In genomic region chr12:58176296-58176869, GRCh38 we compare ENCODE assay signal across 9 cellular contexts.
A peak's percentile ranks its signal among the peaks of the same experiment; 100 is the strongest.
DNase-seq lines count a peak whose midpoint lies in the region; ATAC-seq, FAIRE-seq and TF ChIP-seq lines count a peak whose summit lies in the region.
"Had no signal": no experiment of that assay in that cellular context is flagged by ENCODE, and none has a peak within 500 bp of the region (broad histone marks: within the 10 kb centered on the region; RNA-seq: fewer than 3 reads in every experiment).

No MANE protein-coding gene starts in this region.

- H3K27me3 ChIP-seq in RWPE2 (ENCODE audit: insufficient read depth, poor library complexity, severe bottlenecking) (no peaks in the 10 kb centered on the region), transverse colon (no peaks in the 10 kb centered on the region)
- H3K27me3 ChIP-seq: thyroid gland had no signal

- TF ChIP-seq CTCF in D721Med (IDR thresholded peaks at IDR 0.05; ENCODE audit: insufficient read depth, missing control alignments) (peak; percentile 61), HFF-Myc (IDR thresholded peaks at IDR 0.05; ENCODE audit: low read depth, low read length, missing control alignments) (peak; percentile 59), RWPE2 (IDR thresholded peaks at IDR 0.05; ENCODE audit: poor library complexity, severe bottlenecking) (peak; percentile 42), transverse colon (IDR thresholded peaks at IDR 0.05) (peak in 3 of 5 experiments; percentile 25 to 60 (median 59))

- no peak overlapping the region for H3K27ac ChIP-seq in RWPE2 (ENCODE audit: poor library complexity, severe bottlenecking)
- no peak overlapping the region for H3K27ac ChIP-seq in transverse colon
- H3K27ac ChIP-seq: thyroid gland had no signal

- no peak for FAIRE-seq in D721Med (lab: Jason Lieb, UNC)

- 0 out of 3 replicates have a peak, but pooled peaks have one; percentile 48 for ATAC-seq in RWPE2 (ENCODE audit: low read depth)
- no peak for ATAC-seq in GM19463 (IDR thresholded peaks at IDR 0.05; ENCODE audit: unreplicated experiment)
- ATAC-seq in HG03571 (IDR thresholded peaks at IDR 0.05; ENCODE audit: unreplicated experiment): no peak
- ATAC-seq in GM19035 (IDR thresholded peaks at IDR 0.05; ENCODE audit: unreplicated experiment): no peak

- TF ChIP-seq POLR2A in transverse colon (IDR thresholded peaks at IDR 0.05): no peak

- 48 to 49% methylated on average over 6 to 7 of the region's 7 CpGs for WGBS in transverse colon (ENCODE audit: low coverage in 1 of 2), 2 donors

- DNase-seq in D721Med (ENCODE audit: insufficient read length, low spot score): no peak
- DNase-seq in HFF-Myc (ENCODE audit: extremely low read depth, low read depth): peak; percentile 14
- no peak for DNase-seq in RWPE2 (ENCODE audit: low spot score)
- peak; percentile 14 for DNase-seq in glomerular endothelial cell (ENCODE audit: extremely low read depth, low read depth, low spot score)
- DNase-seq in transverse colon: peak; percentile 43

- no peaks in the 10 kb centered on the region for H3K4me1 ChIP-seq in RWPE2 (ENCODE audit: insufficient read depth, poor library complexity, severe bottlenecking)
- H3K4me1 ChIP-seq in transverse colon: peaks cover 0 to 9% (median 5%) of the 10 kb centered on the region in 4 donors

- H3K9me3 ChIP-seq in RWPE2 (ENCODE audit: severe bottlenecking) (no peaks in the 10 kb centered on the region), transverse colon (no peaks in the 10 kb centered on the region)
- H3K9me3 ChIP-seq: thyroid gland had no signal

- intact Hi-C loops in transverse colon (cut with DNase I; ENCODE audit: low total_unique reads): no loop called here

- TF ChIP-seq EP300 in transverse colon (IDR thresholded peaks at IDR 0.05; ENCODE audit: low read depth): no peak

- H3K36me3 ChIP-seq in RWPE2 (ENCODE audit: low read depth): no peaks in the 10 kb centered on the region
- no peaks in the 10 kb centered on the region for H3K36me3 ChIP-seq in transverse colon
- H3K36me3 ChIP-seq: thyroid gland had no signal

- in situ Hi-C loops in transverse colon (cut with MboI; ENCODE audit: low pct_ligation_motif_present in 1 of 4, low pct_unique_long_range_greater_than_20kb in 1 of 4, low sequenced_read_pairs in 3 of 4): no loop called here

- H3K4me3 ChIP-seq in HFF-Myc (replicated peaks; ENCODE audit: low read depth, low read length): no peak overlapping the region
- H3K4me3 ChIP-seq in RWPE2 (ENCODE audit: severe bottlenecking): no peak overlapping the region
- no peak overlapping the region for H3K4me3 ChIP-seq in transverse colon
- H3K4me3 ChIP-seq: thyroid gland had no signal

Comparison
In these comparisons a context has a peak if more than half of its experiments do, and no peak if none do; other contexts are left out.
1. DNase-seq: peak in HFF-Myc (single experiment), glomerular endothelial cell (single experiment) and transverse colon (single experiment); none in D721Med (single experiment) and RWPE2 (single experiment).
2. Peak in every context shown above with its lines, with median percentiles within 50 percentile points of each other: CTCF ChIP-seq.